ENCODE assay signal across 38 cellular contexts in genomic region chr9:124483481-124483880, GRCh38. TPM values are rescaled to one million over a fixed set of nuclear protein-coding genes. Genes with fewer than 3 reads are reported as not detected.
"Had no signal": no experiment of that assay in that cellular context is flagged by ENCODE, and none has a peak within 500 bp of the region (broad histone marks: within the 10 kb centered on the region; RNA-seq: fewer than 3 reads in every experiment).

No MANE protein-coding gene starts in this region.

- FAIRE-seq: astrocyte, endometrium, endothelial cell of umbilical vein had no signal

- H3K27me3 Mint-ChIP-seq: activated naive CD4-positive, alpha-beta T cell treated with anti-CD3 and anti-CD28 coated beads, Interleukin-2, amount 50 U/mL, for 24 hours had no signal

- H3K36me3 Mint-ChIP-seq: activated naive CD4-positive, alpha-beta T cell treated with anti-CD3 and anti-CD28 coated beads, Interleukin-2, amount 50 U/mL, for 24 hours; activated naive CD8-positive, alpha-beta T cell treated with anti-CD3 and anti-CD28 coated beads, Interleukin-2, amount 10 ng/mL, durations not matched to agents 7 days and 5 days had no signal

- H3K27ac Mint-ChIP-seq: activated B cell treated with CpG ODN at 0.5 μM for 24 hours; activated CD8-positive, alpha-beta T cell treated with anti-CD3 and anti-CD28 coated beads for 36 hours; activated naive CD4-positive, alpha-beta T cell treated with anti-CD3 and anti-CD28 coated beads, Interleukin-2, amount 50 U/mL, for 24 hours; activated naive CD8-positive, alpha-beta T cell treated with anti-CD3 and anti-CD28 coated beads, Interleukin-2, amount 10 ng/mL, durations not matched to agents 7 days and 5 days; activated T-helper 17 cell treated with anti-CD3 and anti-CD28 coated beads, Interleukin-2, amount 50 U/mL, for 72 hours; T-helper 17 cell; T-helper 2 cell treated with Interferon-gamma antibody and Interleukin-4, amounts not matched to agents 5 μg/mL and 100 μg/mL, for 36 hours had no signal

- H3K4me3 ChIP-seq: colonic mucosa, esophagus squamous epithelium, gastroesophageal sphincter had no signal

- H3K27ac ChIP-seq: brain microvascular endothelial cell, colonic mucosa, epithelial cell of prostate, esophagus squamous epithelium, gastroesophageal sphincter, WERI-Rb-1 had no signal

- H3K36me3 ChIP-seq: brain microvascular endothelial cell, colonic mucosa, esophagus squamous epithelium, gastroesophageal sphincter, WERI-Rb-1 had no signal

- H3K4me1 ChIP-seq: gastroesophageal sphincter had no signal

- H3K9me3 ChIP-seq: colonic mucosa, esophagus squamous epithelium, gastroesophageal sphincter had no signal

- DNase-seq: activated B cell treated with CpG ODN at 0.5 μM for 24 hours; activated CD4-positive, alpha-beta T cell treated with anti-CD3 and anti-CD28 coated beads for 48 hours; activated CD4-positive, alpha-beta T cell treated with anti-CD3 and anti-CD28 coated beads, Interleukin-2, amount 50 U/mL, for 1 hour; activated CD4-positive, alpha-beta T cell treated with anti-CD3 and anti-CD28 coated beads, Interleukin-2, amount 50 U/mL, for 48 hours; activated CD8-positive, alpha-beta memory T cell treated with anti-CD3 and anti-CD28 coated beads for 24 hours; activated CD8-positive, alpha-beta T cell treated with anti-CD3 and anti-CD28 coated beads for 36 hours; activated effector memory CD4-positive, alpha-beta T cell treated with Interleukin-2 at 50 U/mL for 16 hours; activated gamma-delta T cell treated with Interleukin-2 at 50 U/mL for 16 hours; activated naive CD4-positive, alpha-beta T cell treated with Interleukin-2 at 50 U/mL for 16 hours; activated naive CD8-positive, alpha-beta T cell treated with anti-CD3 and anti-CD28 coated beads, Interleukin-2, amount 10 ng/mL, durations not matched to agents 7 days and 5 days; activated T-cell treated with anti-CD3 and anti-CD28 coated beads, Interleukin-2, amount 50 U/mL, for 4 hours; amniotic stem cell; brain microvascular endothelial cell; central memory CD4-positive, alpha-beta T cell; cerebellar nuclear complex; colonic mucosa; effector CD8-positive, alpha-beta T cell; esophagus squamous epithelium; foreskin melanocyte; head of caudate nucleus; T-helper 1 cell; T-helper 17 cell; T1000; WERI-Rb-1 had no signal

- ATAC-seq: activated CD4-positive, CD25-positive, alpha-beta regulatory T cell treated with anti-CD3 and anti-CD28 coated beads, Interleukin-2, amount 50 U/mL, for 24 hours; activated CD8-positive, alpha-beta T cell treated with anti-CD3 and anti-CD28 coated beads for 36 hours; activated T-cell treated with anti-CD3 and anti-CD28 coated beads, Interleukin-2, amount 50 U/mL, for 4 hours; activated T-helper 17 cell treated with anti-CD3 and anti-CD28 coated beads, Interleukin-2, amount 50 U/mL, for 72 hours; gastroesophageal sphincter; T-helper 17 cell had no signal

- H3K4me1 Mint-ChIP-seq: activated B cell treated with CpG ODN at 0.5 μM for 24 hours; activated naive CD4-positive, alpha-beta T cell treated with anti-CD3 and anti-CD28 coated beads, Interleukin-2, amount 50 U/mL, for 24 hours; activated naive CD8-positive, alpha-beta T cell treated with anti-CD3 and anti-CD28 coated beads, Interleukin-2, amount 10 ng/mL, durations not matched to agents 7 days and 5 days; activated T-helper 17 cell treated with anti-CD3 and anti-CD28 coated beads, Interleukin-2, amount 50 U/mL, for 72 hours had no signal

- H3K9me3 Mint-ChIP-seq: activated B cell treated with CpG ODN at 0.5 μM for 24 hours; activated CD8-positive, alpha-beta T cell treated with anti-CD3 and anti-CD28 coated beads for 36 hours; activated naive CD4-positive, alpha-beta T cell treated with anti-CD3 and anti-CD28 coated beads, Interleukin-2, amount 50 U/mL, for 24 hours; activated naive CD8-positive, alpha-beta T cell treated with anti-CD3 and anti-CD28 coated beads, Interleukin-2, amount 10 ng/mL, durations not matched to agents 7 days and 5 days; activated T-cell treated with anti-CD3 and anti-CD28 coated beads, Interleukin-2, amount 50 U/mL, for 4 hours; activated T-helper 17 cell treated with anti-CD3 and anti-CD28 coated beads, Interleukin-2, amount 50 U/mL, for 72 hours; T-helper 2 cell treated with Interferon-gamma antibody and Interleukin-4, amounts not matched to agents 5 μg/mL and 100 μg/mL, for 36 hours had no signal

- H3K4me3 Mint-ChIP-seq: activated B cell treated with CpG ODN at 0.5 μM for 24 hours; activated CD8-positive, alpha-beta T cell treated with anti-CD3 and anti-CD28 coated beads for 36 hours; activated naive CD4-positive, alpha-beta T cell treated with anti-CD3 and anti-CD28 coated beads, Interleukin-2, amount 50 U/mL, for 24 hours; activated naive CD8-positive, alpha-beta T cell treated with anti-CD3 and anti-CD28 coated beads, Interleukin-2, amount 10 ng/mL, durations not matched to agents 7 days and 5 days; activated T-cell treated with anti-CD3 and anti-CD28 coated beads, Interleukin-2, amount 50 U/mL, for 4 hours; activated T-helper 17 cell treated with anti-CD3 and anti-CD28 coated beads, Interleukin-2, amount 50 U/mL, for 72 hours; T-helper 17 cell; T-helper 2 cell treated with Interferon-gamma antibody and Interleukin-4, amounts not matched to agents 5 μg/mL and 100 μg/mL, for 36 hours had no signal

RNA-seq across cellular contexts. Expression of gene NR5A1, which starts 23.7 kb away (rescaled TPM):
- total RNA-seq: activated B cell treated with CpG ODN at 0.5 μM for 24 hours; activated CD8-positive, alpha-beta T cell treated with anti-CD3 and anti-CD28 coated beads for 36 hours; activated naive CD8-positive, alpha-beta T cell treated with anti-CD3 and anti-CD28 coated beads, Interleukin-2, amount 10 ng/mL, durations not matched to agents 7 days and 5 days; activated T-helper 17 cell treated with anti-CD3 and anti-CD28 coated beads, Interleukin-2, amount 50 U/mL, for 72 hours; astrocyte; bronchial epithelial cell; dermis microvascular lymphatic vessel endothelial cell; endothelial cell of umbilical vein; esophagus squamous epithelium; fibroblast of lung; fibroblast of villous mesenchyme; gastroesophageal sphincter; glomerular endothelial cell; T-helper 17 cell had no signal
- polyA plus RNA-seq: endothelial cell of umbilical vein, fibroblast of lung had no signal

RNA-seq across cellular contexts. Expression of gene ADGRD2, which starts 33.2 kb away (rescaled TPM):
- total RNA-seq: activated B cell treated with CpG ODN at 0.5 μM for 24 hours; activated CD8-positive, alpha-beta T cell treated with anti-CD3 and anti-CD28 coated beads for 36 hours; activated naive CD8-positive, alpha-beta T cell treated with anti-CD3 and anti-CD28 coated beads, Interleukin-2, amount 10 ng/mL, durations not matched to agents 7 days and 5 days; activated T-cell treated with anti-CD3 and anti-CD28 coated beads, Interleukin-2, amount 50 U/mL, for 4 hours; activated T-helper 17 cell treated with anti-CD3 and anti-CD28 coated beads, Interleukin-2, amount 50 U/mL, for 72 hours; astrocyte; bronchial epithelial cell; colonic mucosa; dermis microvascular lymphatic vessel endothelial cell; endothelial cell of umbilical vein; fibroblast of lung; fibroblast of villous mesenchyme; gastroesophageal sphincter; glomerular endothelial cell; T-helper 17 cell had no signal
- polyA plus RNA-seq: endothelial cell of umbilical vein, fibroblast of lung had no signal
